Comparison of ENCODE assay signal across 1 cellular context in the genomic region with DNA sequence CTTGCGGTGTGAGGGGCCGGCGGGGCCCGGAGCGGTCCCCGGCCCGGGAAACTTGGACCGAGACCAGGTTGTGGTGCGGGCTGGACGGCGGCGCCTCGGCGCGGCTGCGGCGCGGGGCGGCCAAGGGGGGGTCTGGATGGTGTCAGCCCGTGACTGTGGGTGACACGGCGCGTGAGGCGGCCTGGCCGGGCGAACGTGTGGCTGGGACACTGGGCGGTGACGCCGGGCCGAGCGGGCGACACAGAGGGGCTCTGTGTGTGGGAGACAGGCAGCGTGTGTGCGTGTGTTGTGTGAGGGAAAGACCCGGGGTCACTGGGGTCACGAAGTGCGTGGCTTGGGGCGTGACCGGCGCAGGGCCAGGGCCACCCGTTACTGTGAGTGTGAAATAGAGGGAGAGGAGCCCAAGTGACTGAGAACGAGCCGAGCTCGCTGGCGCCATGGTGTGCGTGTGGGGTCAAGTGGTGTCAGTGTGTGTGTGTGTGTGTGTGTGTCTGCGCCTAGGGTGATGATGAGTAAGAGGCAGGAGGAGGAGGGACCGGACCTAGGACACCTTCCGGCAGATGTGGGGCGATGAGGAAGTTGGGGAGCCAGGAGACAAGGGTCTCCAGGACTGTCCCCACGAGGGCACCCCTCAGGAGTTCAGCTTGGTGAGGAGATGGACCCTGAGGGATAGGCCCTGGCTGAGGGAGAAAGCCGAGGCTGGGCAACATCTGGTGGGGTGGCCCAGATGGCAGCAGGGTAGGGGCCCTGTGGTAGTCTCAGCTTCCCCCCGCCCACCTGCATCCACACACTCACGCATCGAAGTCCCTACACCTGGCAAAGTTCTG.
TF ChIP-seq lines count a peak whose summit lies in the region.

No MANE protein-coding gene starts in this region.

TF ChIP-seq in HepG2, 621 proteins besides CTCF, POLR2A, EP300 and RAD21 (continued from another document and continues in another):
- TF ChIP-seq, protein P1, sequence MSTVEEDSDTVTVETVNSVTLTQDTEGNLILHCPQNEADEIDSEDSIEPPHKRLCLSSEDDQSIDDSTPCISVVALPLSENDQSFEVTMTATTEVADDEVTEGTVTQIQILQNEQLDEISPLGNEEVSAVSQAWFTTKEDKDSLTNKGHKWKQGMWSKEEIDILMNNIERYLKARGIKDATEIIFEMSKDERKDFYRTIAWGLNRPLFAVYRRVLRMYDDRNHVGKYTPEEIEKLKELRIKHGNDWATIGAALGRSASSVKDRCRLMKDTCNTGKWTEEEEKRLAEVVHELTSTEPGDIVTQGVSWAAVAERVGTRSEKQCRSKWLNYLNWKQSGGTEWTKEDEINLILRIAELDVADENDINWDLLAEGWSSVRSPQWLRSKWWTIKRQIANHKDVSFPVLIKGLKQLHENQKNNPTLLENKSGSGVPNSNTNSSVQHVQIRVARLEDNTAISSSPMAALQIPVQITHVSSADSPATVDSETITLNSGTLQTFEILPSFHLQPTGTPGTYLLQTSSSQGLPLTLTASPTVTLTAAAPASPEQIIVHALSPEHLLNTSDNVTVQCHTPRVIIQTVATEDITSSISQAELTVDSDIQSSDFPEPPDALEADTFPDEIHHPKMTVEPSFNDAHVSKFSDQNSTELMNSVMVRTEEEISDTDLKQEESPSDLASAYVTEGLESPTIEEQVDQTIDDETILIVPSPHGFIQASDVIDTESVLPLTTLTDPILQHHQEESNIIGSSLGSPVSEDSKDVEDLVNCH (CRISPR knock-in tag; IDR thresholded peaks at IDR 0.05) = no peak
- TF ChIP-seq ZSCAN20 (CRISPR knock-in tag; IDR thresholded peaks at IDR 0.05; ENCODE audit: borderline replicate concordance) = no peak
- no peak for TF ChIP-seq MLX (CRISPR knock-in tag; IDR thresholded peaks at IDR 0.05)
- TF ChIP-seq RFXAP (CRISPR knock-in tag; IDR thresholded peaks at IDR 0.05; ENCODE audit: borderline replicate concordance) = no peak
- TF ChIP-seq ZNF251 (CRISPR knock-in tag; IDR thresholded peaks at IDR 0.05) = no peak
- no peak for TF ChIP-seq MATR3 (CRISPR knock-in tag; IDR thresholded peaks at IDR 0.05)
- TF ChIP-seq, protein P2, sequence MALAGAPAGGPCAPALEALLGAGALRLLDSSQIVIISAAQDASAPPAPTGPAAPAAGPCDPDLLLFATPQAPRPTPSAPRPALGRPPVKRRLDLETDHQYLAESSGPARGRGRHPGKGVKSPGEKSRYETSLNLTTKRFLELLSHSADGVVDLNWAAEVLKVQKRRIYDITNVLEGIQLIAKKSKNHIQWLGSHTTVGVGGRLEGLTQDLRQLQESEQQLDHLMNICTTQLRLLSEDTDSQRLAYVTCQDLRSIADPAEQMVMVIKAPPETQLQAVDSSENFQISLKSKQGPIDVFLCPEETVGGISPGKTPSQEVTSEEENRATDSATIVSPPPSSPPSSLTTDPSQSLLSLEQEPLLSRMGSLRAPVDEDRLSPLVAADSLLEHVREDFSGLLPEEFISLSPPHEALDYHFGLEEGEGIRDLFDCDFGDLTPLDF (CRISPR knock-in tag; IDR thresholded peaks at IDR 0.05) = no peak
- no peak for TF ChIP-seq ZNF747 (CRISPR knock-in tag; IDR thresholded peaks at IDR 0.05; ENCODE audit: borderline replicate concordance)
- TF ChIP-seq AGO2 (optimal IDR thresholded peaks at IDR 0.05; ENCODE audit: low read depth, low read length) = peak; percentile 56
- TF ChIP-seq ZNF784 (CRISPR knock-in tag; IDR thresholded peaks at IDR 0.05; ENCODE audit: borderline replicate concordance) = no peak; the same call in 1 of the 2 replicates
- TF ChIP-seq ZSCAN21 (CRISPR knock-in tag; IDR thresholded peaks at IDR 0.05; ENCODE audit: borderline replicate concordance) = no peak
- no peak for TF ChIP-seq ZNF503 (CRISPR knock-in tag; IDR thresholded peaks at IDR 0.05)
- TF ChIP-seq STAG1 (CRISPR knock-in tag; IDR thresholded peaks at IDR 0.05) = no peak
- no peak for TF ChIP-seq ZNF674 (CRISPR knock-in tag; IDR thresholded peaks at IDR 0.05; ENCODE audit: low read depth)
- TF ChIP-seq ZNF614 (CRISPR knock-in tag; IDR thresholded peaks at IDR 0.05; ENCODE audit: borderline replicate concordance) = no peak
- TF ChIP-seq ARID3A (IDR thresholded peaks at IDR 0.05; ENCODE audit: low read depth, low read length) = no peak
- 0 out of 2 replicates have a peak, but pooled peaks have one; percentile 16 for TF ChIP-seq ZNF296 (CRISPR knock-in tag; conservative IDR thresholded peaks at IDR 0.05)
- TF ChIP-seq, protein P3, sequence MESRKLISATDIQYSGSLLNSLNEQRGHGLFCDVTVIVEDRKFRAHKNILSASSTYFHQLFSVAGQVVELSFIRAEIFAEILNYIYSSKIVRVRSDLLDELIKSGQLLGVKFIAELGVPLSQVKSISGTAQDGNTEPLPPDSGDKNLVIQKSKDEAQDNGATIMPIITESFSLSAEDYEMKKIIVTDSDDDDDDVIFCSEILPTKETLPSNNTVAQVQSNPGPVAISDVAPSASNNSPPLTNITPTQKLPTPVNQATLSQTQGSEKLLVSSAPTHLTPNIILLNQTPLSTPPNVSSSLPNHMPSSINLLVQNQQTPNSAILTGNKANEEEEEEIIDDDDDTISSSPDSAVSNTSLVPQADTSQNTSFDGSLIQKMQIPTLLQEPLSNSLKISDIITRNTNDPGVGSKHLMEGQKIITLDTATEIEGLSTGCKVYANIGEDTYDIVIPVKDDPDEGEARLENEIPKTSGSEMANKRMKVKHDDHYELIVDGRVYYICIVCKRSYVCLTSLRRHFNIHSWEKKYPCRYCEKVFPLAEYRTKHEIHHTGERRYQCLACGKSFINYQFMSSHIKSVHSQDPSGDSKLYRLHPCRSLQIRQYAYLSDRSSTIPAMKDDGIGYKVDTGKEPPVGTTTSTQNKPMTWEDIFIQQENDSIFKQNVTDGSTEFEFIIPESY (CRISPR knock-in tag; IDR thresholded peaks at IDR 0.05) = no peak
- no peak for TF ChIP-seq BRD4 (CRISPR knock-in tag; IDR thresholded peaks at IDR 0.05)
- no peak; the same call in 1 of the 2 replicates for TF ChIP-seq NR2F2 (IDR thresholded peaks at IDR 0.05; ENCODE audit: borderline replicate concordance, low read depth)
- TF ChIP-seq, protein P4, sequence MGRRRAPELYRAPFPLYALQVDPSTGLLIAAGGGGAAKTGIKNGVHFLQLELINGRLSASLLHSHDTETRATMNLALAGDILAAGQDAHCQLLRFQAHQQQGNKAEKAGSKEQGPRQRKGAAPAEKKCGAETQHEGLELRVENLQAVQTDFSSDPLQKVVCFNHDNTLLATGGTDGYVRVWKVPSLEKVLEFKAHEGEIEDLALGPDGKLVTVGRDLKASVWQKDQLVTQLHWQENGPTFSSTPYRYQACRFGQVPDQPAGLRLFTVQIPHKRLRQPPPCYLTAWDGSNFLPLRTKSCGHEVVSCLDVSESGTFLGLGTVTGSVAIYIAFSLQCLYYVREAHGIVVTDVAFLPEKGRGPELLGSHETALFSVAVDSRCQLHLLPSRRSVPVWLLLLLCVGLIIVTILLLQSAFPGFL (CRISPR knock-in tag; IDR thresholded peaks at IDR 0.05) = no peak
- no peak for TF ChIP-seq AFF4 (CRISPR knock-in tag; IDR thresholded peaks at IDR 0.05)
- TF ChIP-seq GFI1 (CRISPR knock-in tag; IDR thresholded peaks at IDR 0.05; ENCODE audit: borderline replicate concordance) = no peak
- TF ChIP-seq CREB1 (IDR thresholded peaks at IDR 0.05) = no peak; the same call in 1 of the 2 replicates
- no peak for TF ChIP-seq CREB1 (CRISPR knock-in tag; IDR thresholded peaks at IDR 0.05)
- no peak for TF ChIP-seq NFATC3 (CRISPR knock-in tag; IDR thresholded peaks at IDR 0.05)
- TF ChIP-seq RCOR2 (CRISPR knock-in tag; IDR thresholded peaks at IDR 0.05) = no peak
- no peak; the same call in 1 of the 2 replicates for TF ChIP-seq ZNF788 (CRISPR knock-in tag; IDR thresholded peaks at IDR 0.05; ENCODE audit: borderline replicate concordance)
- peak; percentile 71; the same call in 1 of the 2 replicates for TF ChIP-seq TBX3 (IDR thresholded peaks at IDR 0.05; ENCODE audit: borderline replicate concordance)
- no peak for TF ChIP-seq ZNF34 (CRISPR knock-in tag; IDR thresholded peaks at IDR 0.05; ENCODE audit: borderline replicate concordance)
- peak; percentile 27 for TF ChIP-seq TEAD3 (CRISPR knock-in tag; optimal IDR thresholded peaks at IDR 0.05; ENCODE audit: borderline replicate concordance)
- no peak for TF ChIP-seq ZNF496 (CRISPR knock-in tag; IDR thresholded peaks at IDR 0.05; ENCODE audit: insufficient replicate concordance)
- no peak for TF ChIP-seq ZNF879 (CRISPR knock-in tag; IDR thresholded peaks at IDR 0.05)
- no peak for TF ChIP-seq IRX3 (CRISPR knock-in tag; IDR thresholded peaks at IDR 0.05; ENCODE audit: borderline replicate concordance, low read depth)
- TF ChIP-seq ZNF766 (CRISPR knock-in tag; IDR thresholded peaks at IDR 0.05; ENCODE audit: borderline replicate concordance) = no peak
- no peak for TF ChIP-seq ZNF383 (CRISPR knock-in tag; IDR thresholded peaks at IDR 0.05; ENCODE audit: borderline replicate concordance)
- TF ChIP-seq ZNF205 (CRISPR knock-in tag; IDR thresholded peaks at IDR 0.05) = no peak
- no peak for TF ChIP-seq GTF2F1 (IDR thresholded peaks at IDR 0.05; ENCODE audit: low read length)
- no peak for TF ChIP-seq HOXD1 (CRISPR knock-in tag; IDR thresholded peaks at IDR 0.05)
- no peak for TF ChIP-seq PHF5A (CRISPR knock-in tag; IDR thresholded peaks at IDR 0.05; ENCODE audit: low read depth, unreplicated experiment)
- TF ChIP-seq ZNF30 (CRISPR knock-in tag; IDR thresholded peaks at IDR 0.05) = no peak
